12 cellular contexts compared by ENCODE assay signal in genomic region chr2:147463881-147464520, GRCh38.
A peak's percentile ranks its signal among the peaks of the same experiment; 100 is the strongest.
DNase-seq lines count a peak whose midpoint lies in the region; ATAC-seq and TF ChIP-seq lines count a peak whose summit lies in the region.
"Had no signal": no experiment of that assay in that cellular context is flagged by ENCODE, and none has a peak within 500 bp of the region (broad histone marks: within the 10 kb centered on the region; RNA-seq: fewer than 3 reads in every experiment).

No MANE protein-coding gene starts in this region.

- no peaks in the 10 kb centered on the region for H3K9me3 Mint-ChIP-seq in Calu3 (ENCODE audit: low read depth, unreplicated experiment)
- no peaks in the 10 kb centered on the region for H3K9me3 Mint-ChIP-seq in activated T-cell treated with anti-CD3 and anti-CD28 coated beads, Interleukin-2, amount 50 U/mL, for 72 hours

- no peaks in the 10 kb centered on the region for H3K27me3 ChIP-seq in H7 (ENCODE audit: control insufficient read depth, insufficient read depth, low read length)
- H3K27me3 ChIP-seq: tibial artery had no signal

- H3K4me3 Mint-ChIP-seq in Calu3 (ENCODE audit: low read depth, unreplicated experiment) = no peak overlapping the region
- no peak overlapping the region for H3K4me3 Mint-ChIP-seq in activated T-cell treated with anti-CD3 and anti-CD28 coated beads, Interleukin-2, amount 50 U/mL, for 72 hours
- H3K4me3 Mint-ChIP-seq: activated CD8-positive, alpha-beta memory T cell treated with anti-CD3 and anti-CD28 coated beads, Interleukin-2, amount 10 ng/mL, durations not matched to agents 7 days and 5 days had no signal

- peak; percentile 34 for DNase-seq in Calu3
- DNase-seq in epithelial cell of proximal tubule (ENCODE audit: low read depth) = peak; percentile 80
- no peak for DNase-seq in SHP77 (lab: John Stamatoyannopoulos, UW)
- no peak for DNase-seq in erythroblast (lab: John Stamatoyannopoulos, UW)
- DNase-seq in H7 = no peak
- no peak for DNase-seq in activated T-cell treated with anti-CD3 and anti-CD28 coated beads, Interleukin-2, amount 50 U/mL, for 72 hours
- DNase-seq: activated CD8-positive, alpha-beta memory T cell treated with anti-CD3 and anti-CD28 coated beads, Interleukin-2, amount 10 ng/mL, durations not matched to agents 7 days and 5 days; NCI-H187 treated with DMSO at 0.1 percent for 48 hours; tibial artery had no signal

- no TSS peak for BruUV-seq in Calu3 (replicated peaks; lab: Mats Ljungman, UMichigan)

- ATAC-seq in GM21367 (IDR thresholded peaks at IDR 0.05; ENCODE audit: unreplicated experiment) (peak; percentile 87), HG03095 (IDR thresholded peaks at IDR 0.05; ENCODE audit: unreplicated experiment) (peak; percentile 79)
- no peak for ATAC-seq in activated T-cell treated with anti-CD3 and anti-CD28 coated beads, Interleukin-2, amount 50 U/mL, for 72 hours (replicated peaks in 1 of 2)
- ATAC-seq: activated CD8-positive, alpha-beta memory T cell treated with anti-CD3 and anti-CD28 coated beads, Interleukin-2, amount 10 ng/mL, durations not matched to agents 7 days and 5 days had no signal

- no peaks in the 10 kb centered on the region for H3K27me3 Mint-ChIP-seq in Calu3 (ENCODE audit: unreplicated experiment)
- no peaks in the 10 kb centered on the region for H3K27me3 Mint-ChIP-seq in activated T-cell treated with anti-CD3 and anti-CD28 coated beads, Interleukin-2, amount 50 U/mL, for 72 hours (ENCODE audit: low read depth)
- H3K27me3 Mint-ChIP-seq: activated CD8-positive, alpha-beta memory T cell treated with anti-CD3 and anti-CD28 coated beads, Interleukin-2, amount 10 ng/mL, durations not matched to agents 7 days and 5 days had no signal

- H3K36me3 ChIP-seq in H7 (replicated peaks; ENCODE audit: control insufficient read depth, insufficient read depth, low read length) = no peaks in the 10 kb centered on the region
- H3K36me3 ChIP-seq: tibial artery had no signal

- no peaks in the 10 kb centered on the region for H3K36me3 Mint-ChIP-seq in Calu3 (ENCODE audit: insufficient read depth, unreplicated experiment)
- peaks cover 0 to 1% of the 10 kb centered on the region in 2 donors for H3K36me3 Mint-ChIP-seq in activated T-cell treated with anti-CD3 and anti-CD28 coated beads, Interleukin-2, amount 50 U/mL, for 72 hours (ENCODE audit: insufficient read depth in 2 of 2)
- H3K36me3 Mint-ChIP-seq: activated CD8-positive, alpha-beta memory T cell treated with anti-CD3 and anti-CD28 coated beads, Interleukin-2, amount 10 ng/mL, durations not matched to agents 7 days and 5 days had no signal

- H3K4me3 ChIP-seq in epithelial cell of proximal tubule (ENCODE audit: low read depth, low read length) (no peak overlapping the region), H7 (ENCODE audit: insufficient read depth, low read depth, low read length) (no peak overlapping the region)
- H3K4me3 ChIP-seq: SK-N-MC, tibial artery had no signal

- peaks cover 16% of the 10 kb centered on the region for H3K4me1 Mint-ChIP-seq in Calu3 (ENCODE audit: low read depth, unreplicated experiment)
- no peaks in the 10 kb centered on the region for H3K4me1 Mint-ChIP-seq in activated T-cell treated with anti-CD3 and anti-CD28 coated beads, Interleukin-2, amount 50 U/mL, for 72 hours (ENCODE audit: low read depth)

- intact Hi-C loops in Calu3 (cut with micrococcal nuclease; ENCODE audit: unreplicated experiment) = no loop called here

- CTCF ChIA-PET in Calu3 (lab: Charles Lee) = no interaction called here

- no peak for TF ChIP-seq POLR2A in erythroblast (IDR thresholded peaks at IDR 0.05; ENCODE audit: low read length)

- TF ChIP-seq CTCF in Calu3 (IDR thresholded peaks at IDR 0.05; ENCODE audit: unreplicated experiment) (no peak), epithelial cell of proximal tubule (conservative IDR thresholded peaks at IDR 0.05; ENCODE audit: low read depth, low read length) (no peak)

- H3K27ac Mint-ChIP-seq in Calu3 (ENCODE audit: unreplicated experiment) = no peak overlapping the region
- no peak overlapping the region for H3K27ac Mint-ChIP-seq in activated T-cell treated with anti-CD3 and anti-CD28 coated beads, Interleukin-2, amount 50 U/mL, for 72 hours
- H3K27ac Mint-ChIP-seq: activated CD8-positive, alpha-beta memory T cell treated with anti-CD3 and anti-CD28 coated beads, Interleukin-2, amount 10 ng/mL, durations not matched to agents 7 days and 5 days had no signal

Comparison
In these comparisons a context has a peak if more than half of its experiments do, and no peak if none do; other contexts are left out.
1. DNase-seq: peak in Calu3 (single experiment) and epithelial cell of proximal tubule (single experiment); none in SHP77 (0 of 2), erythroblast (0 of 2), H7 (single experiment) and activated T-cell treated with anti-CD3 and anti-CD28 coated beads, Interleukin-2, amount 50 U/mL, for 72 hours (0 of 2).
2. ATAC-seq: peak in GM21367 (single experiment) and HG03095 (single experiment); none in activated T-cell treated with anti-CD3 and anti-CD28 coated beads, Interleukin-2, amount 50 U/mL, for 72 hours (0 of 2).